Comparison of ENCODE assay signal across 8 cellular contexts in genomic region chr6:132279592-132280139, GRCh38.
DNase-seq lines count a peak whose midpoint lies in the region; ATAC-seq and TF ChIP-seq lines count a peak whose summit lies in the region.

No MANE protein-coding gene starts in this region.

- peak; percentile 21 to 89 (median 86) for TF ChIP-seq CTCF in ovary (IDR thresholded peaks at IDR 0.05)

- H3K9me3 Mint-ChIP-seq in activated naive CD4-positive, alpha-beta T cell treated with anti-CD3 and anti-CD28 coated beads, Interleukin-2, amount 50 U/mL, for 72 hours: no peaks in the 10 kb centered on the region

- DNase-seq in GM04503 (ENCODE audit: low read depth) (peak; percentile 22), HAP-1 (ENCODE audit: low spot score in 2 of 2) (peak; percentile 83 to 84), M059J (ENCODE audit: low read depth) (peak; percentile 71), SK-N-MC (ENCODE audit: low read depth, low spot score) (peak; percentile 74), head of caudate nucleus (peak; percentile 66 to 93 (median 85)), ovary (peak; percentile 43 to 73 (median 60))
- peak; percentile 64 to 72 for DNase-seq in activated naive CD4-positive, alpha-beta T cell treated with anti-CD3 and anti-CD28 coated beads, Interleukin-2, amount 50 U/mL, for 72 hours (ENCODE audit: low spot score in 2 of 2)

- intact Hi-C loops in head of caudate nucleus (cut with DNase I): loop anchor here (10.0 kb wide), 1 partner anchor 205 kb away; no protein-coding TSS in a partner anchor
- intact Hi-C loops in ovary (cut with DNase I): loop anchor here in 3 of 4 donors (5.0 to 10.0 kb wide), 2 partner anchors 203 to 205 kb away; no protein-coding TSS in a partner anchor

- no peak for TF ChIP-seq EP300 in ovary (IDR thresholded peaks at IDR 0.05)

- H3K36me3 ChIP-seq in HAP-1 (replicated peaks) (no peaks in the 10 kb centered on the region), SK-N-MC (ENCODE audit: insufficient read depth, low read length) (no peaks in the 10 kb centered on the region), ovary (no peaks in the 10 kb centered on the region), thymus (ENCODE audit: control insufficient read depth, insufficient read depth) (no peaks in the 10 kb centered on the region)

- WGBS in ovary, 3 donors: 0 to 1% (median 1%) methylated on average over 12 of the region's 12 CpGs
- WGBS in thymus: under 1% methylated on average over 12 of the region's 12 CpGs

- H3K27ac Mint-ChIP-seq in activated naive CD4-positive, alpha-beta T cell treated with anti-CD3 and anti-CD28 coated beads, Interleukin-2, amount 50 U/mL, for 72 hours: no peak overlapping the region

- no peaks in the 10 kb centered on the region for H3K9me3 ChIP-seq in HAP-1
- H3K9me3 ChIP-seq in SK-N-MC (ENCODE audit: low read depth, low read length): no peaks in the 10 kb centered on the region
- H3K9me3 ChIP-seq in ovary: no peaks in the 10 kb centered on the region
- H3K9me3 ChIP-seq in thymus (ENCODE audit: control insufficient read depth): no peaks in the 10 kb centered on the region

- H3K9ac ChIP-seq in SK-N-MC (ENCODE audit: insufficient read length): peak overlapping the region; percentile 46

- H3K4me1 ChIP-seq in HAP-1 (no peaks in the 10 kb centered on the region), ovary (ENCODE audit: insufficient read depth) (no peaks in the 10 kb centered on the region), thymus (ENCODE audit: control insufficient read depth, insufficient read depth, low read length) (no peaks in the 10 kb centered on the region)

- peak; percentile 72 to 93 for ATAC-seq in activated naive CD4-positive, alpha-beta T cell treated with anti-CD3 and anti-CD28 coated beads, Interleukin-2, amount 50 U/mL, for 72 hours

- no peaks in the 10 kb centered on the region for H3K36me3 Mint-ChIP-seq in activated naive CD4-positive, alpha-beta T cell treated with anti-CD3 and anti-CD28 coated beads, Interleukin-2, amount 50 U/mL, for 72 hours

- no peak for TF ChIP-seq POLR2A in ovary (IDR thresholded peaks at IDR 0.05)

- in situ Hi-C loops in HAP-1 (cut with MboI; ENCODE audit: low sequenced_read_pairs): loop anchor here (10.0 to 25.0 kb wide), 3 partner anchors 205 to 508 kb away; partner anchors contain the start of gene SLC18B1

- H3K27ac ChIP-seq in SK-N-MC: no peak overlapping the region
- no peak overlapping the region for H3K27ac ChIP-seq in ovary
- H3K27ac ChIP-seq in thymus (ENCODE audit: low read depth): no peak overlapping the region

- peak overlapping the region; percentile 27 for H3K4me3 ChIP-seq in HAP-1
- H3K4me3 ChIP-seq in SK-N-MC: peak overlapping the region; percentile 84
- H3K4me3 ChIP-seq in ovary: peak overlapping the region; percentile 15
- peak overlapping the region; percentile 41 for H3K4me3 ChIP-seq in thymus (ENCODE audit: low read length)

- H3K27me3 ChIP-seq in HAP-1 (ENCODE audit: low read depth) (no peaks in the 10 kb centered on the region), ovary (no peaks in the 10 kb centered on the region), thymus (ENCODE audit: control insufficient read depth, insufficient read depth) (no peaks in the 10 kb centered on the region)

Comparison
In these comparisons a context has a peak if more than half of its experiments do, and no peak if none do; other contexts are left out.
1. DNase-seq: peak in every context shown above with its lines; median percentile 85 in head of caudate nucleus; 84 in HAP-1; 74 in SK-N-MC; 71 in M059J; 68 in activated naive CD4-positive, alpha-beta T cell treated with anti-CD3 and anti-CD28 coated beads, Interleukin-2, amount 50 U/mL, for 72 hours; 60 in ovary; 22 in GM04503.
2. H3K4me3 ChIP-seq: peak in every context shown above with its lines; median percentile 84 in SK-N-MC; 41 in thymus; 27 in HAP-1; 15 in ovary.